Comparison of ENCODE assay signal across 1 cellular context in genomic region chr6:165674155-165675029, GRCh38.
TF ChIP-seq lines count a peak whose summit lies in the region.

No MANE protein-coding gene starts in this region.

TF ChIP-seq in HEK293, 187 proteins besides CTCF, POLR2A, EP300 and RAD21 (continued from another document):
- TF ChIP-seq PRDM4 (tag by site-specific recombination; IDR thresholded peaks at IDR 0.05) (peak; percentile 86), RBAK (tag by site-specific recombination; IDR thresholded peaks at IDR 0.05) (no peak), ZNF610 (tag by site-specific recombination; IDR thresholded peaks at IDR 0.05; ENCODE audit: borderline replicate concordance) (peak; percentile 56; the same call in 1 of the 2 replicates), ZNF391 (tag by site-specific recombination; IDR thresholded peaks at IDR 0.05; ENCODE audit: borderline replicate concordance, low read depth) (0 out of 2 replicates have a peak, but pooled peaks have one; percentile 51), ZNF626 (tag by site-specific recombination; IDR thresholded peaks at IDR 0.05) (no peak), BCL11B (tag by site-specific recombination; IDR thresholded peaks at IDR 0.05; ENCODE audit: low read depth) (no peak), OVOL3 (tag by site-specific recombination; IDR thresholded peaks at IDR 0.05) (peak; percentile 67; the same call in 1 of the 2 replicates), ZNF629 (tag by site-specific recombination; IDR thresholded peaks at IDR 0.05) (peak; percentile 87), ZNF274 (IDR thresholded peaks at IDR 0.05; ENCODE audit: low read length) (no peak), ZNF274 (tag by site-specific recombination; IDR thresholded peaks at IDR 0.05; ENCODE audit: borderline replicate concordance) (no peak), SP2 (tag by site-specific recombination; IDR thresholded peaks at IDR 0.05) (peak; percentile 66), PRDM6 (tag by site-specific recombination; IDR thresholded peaks at IDR 0.05) (peak; percentile 96), ZXDB (tag by site-specific recombination; IDR thresholded peaks at IDR 0.05) (peak; percentile 62; the same call in 1 of the 2 replicates), ZNF677 (tag by site-specific recombination; IDR thresholded peaks at IDR 0.05) (no peak), TSHZ1 (tag by site-specific recombination; IDR thresholded peaks at IDR 0.05; ENCODE audit: borderline replicate concordance) (no peak; the same call in 1 of the 2 replicates), KLF10 (tag by site-specific recombination; IDR thresholded peaks at IDR 0.05) (peak; percentile 63), FEZF1 (tag by site-specific recombination; IDR thresholded peaks at IDR 0.05) (peak; percentile 100), ZNF776 (tag by site-specific recombination; IDR thresholded peaks at IDR 0.05; ENCODE audit: borderline replicate concordance) (no peak), ZNF660 (tag by site-specific recombination; IDR thresholded peaks at IDR 0.05) (peak; percentile 72), SP7 (tag by site-specific recombination; IDR thresholded peaks at IDR 0.05) (peak; percentile 70), ZNF843 (tag by site-specific recombination; IDR thresholded peaks at IDR 0.05) (peak; percentile 95), ZSCAN30 (tag by site-specific recombination; IDR thresholded peaks at IDR 0.05) (peak; percentile 90), OSR2 (tag by site-specific recombination; IDR thresholded peaks at IDR 0.05) (peak; percentile 93), ZNF707 (tag by site-specific recombination; IDR thresholded peaks at IDR 0.05) (no peak), ZNF394 (tag by site-specific recombination; IDR thresholded peaks at IDR 0.05; ENCODE audit: borderline replicate concordance) (peak; percentile 65; the same call in 1 of the 2 replicates), ZNF24 (tag by site-specific recombination; IDR thresholded peaks at IDR 0.05) (peak; percentile 75; the same call in 1 of the 2 replicates)
- TF ChIP-seq, protein P1, sequence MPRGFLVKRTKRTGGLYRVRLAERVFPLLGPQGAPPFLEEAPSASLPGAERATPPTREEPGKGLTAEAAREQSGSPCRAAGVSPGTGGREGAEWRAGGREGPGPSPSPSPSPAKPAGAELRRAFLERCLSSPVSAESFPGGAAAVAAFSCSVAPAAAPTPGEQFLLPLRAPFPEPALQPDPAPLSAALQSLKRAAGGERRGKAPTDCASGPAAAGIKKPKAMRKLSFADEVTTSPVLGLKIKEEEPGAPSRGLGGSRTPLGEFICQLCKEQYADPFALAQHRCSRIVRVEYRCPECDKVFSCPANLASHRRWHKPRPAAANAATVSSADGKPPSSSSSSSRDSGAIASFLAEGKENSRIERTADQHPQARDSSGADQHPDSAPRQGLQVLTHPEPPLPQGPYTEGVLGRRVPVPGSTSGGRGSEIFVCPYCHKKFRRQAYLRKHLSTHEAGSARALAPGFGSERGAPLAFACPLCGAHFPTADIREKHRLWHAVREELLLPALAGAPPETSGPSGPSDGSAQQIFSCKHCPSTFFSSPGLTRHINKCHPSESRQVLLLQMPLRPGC (tag by site-specific recombination; IDR thresholded peaks at IDR 0.05) = 0 out of 2 replicates have a peak, but pooled peaks have one; percentile 62
- TF ChIP-seq, protein P2, sequence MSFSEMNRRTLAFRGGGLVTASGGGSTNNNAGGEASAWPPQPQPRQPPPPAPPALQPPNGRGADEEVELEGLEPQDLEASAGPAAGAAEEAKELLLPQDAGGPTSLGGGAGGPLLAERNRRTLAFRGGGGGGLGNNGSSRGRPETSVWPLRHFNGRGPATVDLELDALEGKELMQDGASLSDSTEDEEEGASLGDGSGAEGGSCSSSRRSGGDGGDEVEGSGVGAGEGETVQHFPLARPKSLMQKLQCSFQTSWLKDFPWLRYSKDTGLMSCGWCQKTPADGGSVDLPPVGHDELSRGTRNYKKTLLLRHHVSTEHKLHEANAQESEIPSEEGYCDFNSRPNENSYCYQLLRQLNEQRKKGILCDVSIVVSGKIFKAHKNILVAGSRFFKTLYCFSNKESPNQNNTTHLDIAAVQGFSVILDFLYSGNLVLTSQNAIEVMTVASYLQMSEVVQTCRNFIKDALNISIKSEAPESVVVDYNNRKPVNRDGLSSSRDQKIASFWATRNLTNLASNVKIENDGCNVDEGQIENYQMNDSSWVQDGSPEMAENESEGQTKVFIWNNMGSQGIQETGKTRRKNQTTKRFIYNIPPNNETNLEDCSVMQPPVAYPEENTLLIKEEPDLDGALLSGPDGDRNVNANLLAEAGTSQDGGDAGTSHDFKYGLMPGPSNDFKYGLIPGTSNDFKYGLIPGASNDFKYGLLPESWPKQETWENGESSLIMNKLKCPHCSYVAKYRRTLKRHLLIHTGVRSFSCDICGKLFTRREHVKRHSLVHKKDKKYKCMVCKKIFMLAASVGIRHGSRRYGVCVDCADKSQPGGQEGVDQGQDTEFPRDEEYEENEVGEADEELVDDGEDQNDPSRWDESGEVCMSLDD (tag by site-specific recombination; IDR thresholded peaks at IDR 0.05) = no peak
- TF ChIP-seq, protein P3, sequence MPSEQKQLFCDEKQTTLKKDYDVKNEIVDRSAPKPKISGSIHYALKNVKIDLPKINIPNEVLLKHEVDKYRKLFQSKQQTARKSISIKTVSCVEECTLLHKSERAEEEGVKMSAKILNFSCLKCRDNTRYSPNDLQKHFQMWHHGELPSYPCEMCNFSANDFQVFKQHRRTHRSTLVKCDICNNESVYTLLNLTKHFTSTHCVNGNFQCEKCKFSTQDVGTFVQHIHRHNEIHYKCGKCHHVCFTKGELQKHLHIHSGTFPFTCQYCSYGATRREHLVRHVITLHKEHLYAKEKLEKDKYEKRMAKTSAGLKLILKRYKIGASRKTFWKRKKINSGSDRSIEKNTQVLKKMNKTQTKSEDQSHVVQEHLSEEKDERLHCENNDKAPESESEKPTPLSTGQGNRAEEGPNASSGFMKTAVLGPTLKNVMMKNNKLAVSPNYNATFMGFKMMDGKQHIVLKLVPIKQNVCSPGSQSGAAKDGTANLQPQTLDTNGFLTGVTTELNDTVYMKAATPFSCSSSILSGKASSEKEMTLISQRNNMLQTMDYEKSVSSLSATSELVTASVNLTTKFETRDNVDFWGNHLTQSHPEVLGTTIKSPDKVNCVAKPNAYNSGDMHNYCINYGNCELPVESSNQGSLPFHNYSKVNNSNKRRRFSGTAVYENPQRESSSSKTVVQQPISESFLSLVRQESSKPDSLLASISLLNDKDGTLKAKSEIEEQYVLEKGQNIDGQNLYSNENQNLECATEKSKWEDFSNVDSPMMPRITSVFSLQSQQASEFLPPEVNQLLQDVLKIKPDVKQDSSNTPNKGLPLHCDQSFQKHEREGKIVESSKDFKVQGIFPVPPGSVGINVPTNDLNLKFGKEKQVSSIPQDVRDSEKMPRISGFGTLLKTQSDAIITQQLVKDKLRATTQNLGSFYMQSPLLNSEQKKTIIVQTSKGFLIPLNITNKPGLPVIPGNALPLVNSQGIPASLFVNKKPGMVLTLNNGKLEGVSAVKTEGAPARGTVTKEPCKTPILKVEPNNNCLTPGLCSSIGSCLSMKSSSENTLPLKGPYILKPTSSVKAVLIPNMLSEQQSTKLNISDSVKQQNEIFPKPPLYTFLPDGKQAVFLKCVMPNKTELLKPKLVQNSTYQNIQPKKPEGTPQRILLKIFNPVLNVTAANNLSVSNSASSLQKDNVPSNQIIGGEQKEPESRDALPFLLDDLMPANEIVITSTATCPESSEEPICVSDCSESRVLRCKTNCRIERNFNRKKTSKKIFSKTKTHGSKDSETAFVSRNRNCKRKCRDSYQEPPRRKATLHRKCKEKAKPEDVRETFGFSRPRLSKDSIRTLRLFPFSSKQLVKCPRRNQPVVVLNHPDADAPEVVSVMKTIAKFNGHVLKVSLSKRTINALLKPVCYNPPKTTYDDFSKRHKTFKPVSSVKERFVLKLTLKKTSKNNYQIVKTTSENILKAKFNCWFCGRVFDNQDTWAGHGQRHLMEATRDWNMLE (tag by site-specific recombination; conservative IDR thresholded peaks at IDR 0.05; ENCODE audit: low read depth) = peak; percentile 68
- TF ChIP-seq, protein P4, sequence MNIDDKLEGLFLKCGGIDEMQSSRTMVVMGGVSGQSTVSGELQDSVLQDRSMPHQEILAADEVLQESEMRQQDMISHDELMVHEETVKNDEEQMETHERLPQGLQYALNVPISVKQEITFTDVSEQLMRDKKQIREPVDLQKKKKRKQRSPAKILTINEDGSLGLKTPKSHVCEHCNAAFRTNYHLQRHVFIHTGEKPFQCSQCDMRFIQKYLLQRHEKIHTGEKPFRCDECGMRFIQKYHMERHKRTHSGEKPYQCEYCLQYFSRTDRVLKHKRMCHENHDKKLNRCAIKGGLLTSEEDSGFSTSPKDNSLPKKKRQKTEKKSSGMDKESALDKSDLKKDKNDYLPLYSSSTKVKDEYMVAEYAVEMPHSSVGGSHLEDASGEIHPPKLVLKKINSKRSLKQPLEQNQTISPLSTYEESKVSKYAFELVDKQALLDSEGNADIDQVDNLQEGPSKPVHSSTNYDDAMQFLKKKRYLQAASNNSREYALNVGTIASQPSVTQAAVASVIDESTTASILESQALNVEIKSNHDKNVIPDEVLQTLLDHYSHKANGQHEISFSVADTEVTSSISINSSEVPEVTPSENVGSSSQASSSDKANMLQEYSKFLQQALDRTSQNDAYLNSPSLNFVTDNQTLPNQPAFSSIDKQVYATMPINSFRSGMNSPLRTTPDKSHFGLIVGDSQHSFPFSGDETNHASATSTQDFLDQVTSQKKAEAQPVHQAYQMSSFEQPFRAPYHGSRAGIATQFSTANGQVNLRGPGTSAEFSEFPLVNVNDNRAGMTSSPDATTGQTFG (tag by site-specific recombination; IDR thresholded peaks at IDR 0.05; ENCODE audit: borderline replicate concordance) = no peak
- TF ChIP-seq, protein P5, sequence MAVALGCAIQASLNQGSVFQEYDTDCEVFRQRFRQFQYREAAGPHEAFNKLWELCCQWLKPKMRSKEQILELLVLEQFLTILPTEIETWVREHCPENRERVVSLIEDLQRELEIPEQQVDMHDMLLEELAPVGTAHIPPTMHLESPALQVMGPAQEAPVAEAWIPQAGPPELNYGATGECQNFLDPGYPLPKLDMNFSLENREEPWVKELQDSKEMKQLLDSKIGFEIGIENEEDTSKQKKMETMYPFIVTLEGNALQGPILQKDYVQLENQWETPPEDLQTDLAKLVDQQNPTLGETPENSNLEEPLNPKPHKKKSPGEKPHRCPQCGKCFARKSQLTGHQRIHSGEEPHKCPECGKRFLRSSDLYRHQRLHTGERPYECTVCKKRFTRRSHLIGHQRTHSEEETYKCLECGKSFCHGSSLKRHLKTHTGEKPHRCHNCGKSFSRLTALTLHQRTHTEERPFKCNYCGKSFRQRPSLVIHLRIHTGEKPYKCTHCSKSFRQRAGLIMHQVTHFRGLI (tag by site-specific recombination; IDR thresholded peaks at IDR 0.05) = 0 out of 2 replicates have a peak, but pooled peaks have one; percentile 35
- TF ChIP-seq, protein P6, sequence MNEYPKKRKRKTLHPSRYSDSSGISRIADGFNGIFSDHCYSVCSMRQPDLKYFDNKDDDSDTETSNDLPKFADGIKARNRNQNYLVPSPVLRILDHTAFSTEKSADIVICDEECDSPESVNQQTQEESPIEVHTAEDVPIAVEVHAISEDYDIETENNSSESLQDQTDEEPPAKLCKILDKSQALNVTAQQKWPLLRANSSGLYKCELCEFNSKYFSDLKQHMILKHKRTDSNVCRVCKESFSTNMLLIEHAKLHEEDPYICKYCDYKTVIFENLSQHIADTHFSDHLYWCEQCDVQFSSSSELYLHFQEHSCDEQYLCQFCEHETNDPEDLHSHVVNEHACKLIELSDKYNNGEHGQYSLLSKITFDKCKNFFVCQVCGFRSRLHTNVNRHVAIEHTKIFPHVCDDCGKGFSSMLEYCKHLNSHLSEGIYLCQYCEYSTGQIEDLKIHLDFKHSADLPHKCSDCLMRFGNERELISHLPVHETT (tag by site-specific recombination; IDR thresholded peaks at IDR 0.05) = peak; percentile 60; the same call in 1 of the 2 replicates
